ENCODE assay signal across 21 cellular contexts in the genomic region with DNA sequence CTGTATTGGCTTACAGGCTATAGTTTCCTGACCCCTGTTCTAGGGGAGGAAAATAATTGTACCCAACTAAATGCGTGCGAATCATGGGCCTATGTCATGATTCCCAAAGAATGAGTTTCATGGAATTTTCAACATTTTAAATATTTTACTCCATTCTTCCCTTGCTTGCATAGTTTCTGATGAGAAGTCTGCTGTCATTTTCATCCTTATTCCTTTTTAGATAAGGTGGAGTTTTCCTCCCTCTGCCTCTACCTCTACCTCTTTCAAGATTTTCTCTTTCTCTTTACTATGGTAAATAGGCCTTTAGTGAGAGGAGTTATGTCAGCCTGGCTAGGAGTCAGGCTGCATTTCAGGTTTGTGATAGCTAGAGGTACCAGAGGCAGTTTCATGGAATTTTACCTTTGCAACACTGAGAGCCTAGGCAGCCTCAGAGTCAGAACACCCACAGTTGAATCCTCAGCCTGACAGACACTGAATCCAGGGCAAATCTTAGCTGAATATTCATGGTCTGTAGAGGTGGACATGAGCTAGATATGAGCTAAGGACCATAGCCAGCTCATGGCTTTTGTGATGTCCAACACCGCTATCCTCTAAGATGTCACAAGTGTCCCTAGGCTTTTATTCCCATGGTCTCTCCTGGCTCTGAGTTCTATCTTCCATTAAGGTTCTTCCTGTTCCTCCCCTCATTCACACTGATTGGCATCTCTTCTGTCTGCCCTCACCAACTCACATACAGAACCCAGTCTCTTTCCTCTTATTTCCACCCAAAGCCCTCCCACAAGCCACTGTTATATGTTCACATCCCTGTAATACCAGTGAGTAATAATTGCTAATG. TPM values are rescaled to one million over a fixed set of nuclear protein-coding genes. Genes with fewer than 3 reads are reported as not detected.
"Had no signal": no experiment of that assay in that cellular context is flagged by ENCODE, and none has a peak within 500 bp of the region (broad histone marks: within the 10 kb centered on the region; RNA-seq: fewer than 3 reads in every experiment).

No MANE protein-coding gene starts in this region.

- H3K4me1 ChIP-seq: thyroid gland had no signal

- DNase-seq: dermis blood vessel endothelial cell; esophagus squamous epithelium; foreskin fibroblast; kidney; left cardiac atrium; left ventricle myocardium inferior; mesendoderm; naive B cell; occipital lobe; pancreas; right cardiac atrium; stimulated activated CD4-positive, alpha-beta T cell treated with anti-CD3 and anti-CD28 coated beads, Interleukin-4, amount 100 ng/mL, for 1 hour; stimulated activated CD8-positive, alpha-beta memory T cell treated with anti-CD3 and anti-CD28 coated beads, Interleukin-4, amount 100 ng/mL, for 48 hours; stimulated activated naive CD8-positive, alpha-beta T cell treated with anti-CD3 and anti-CD28 coated beads, Interleukin-15, Interleukin-2, amounts not matched to agents 100 U/mL and 50 U/mL, for 24 hours; thyroid gland had no signal

- H3K27me3 ChIP-seq: gastroesophageal sphincter, pancreas, suprapubic skin, thyroid gland had no signal

- ATAC-seq: gastroesophageal sphincter; left cardiac atrium; pancreas; right cardiac atrium; stimulated activated effector memory CD8-positive, alpha-beta T cell treated with anti-CD3 and anti-CD28 coated beads, Interleukin-12 subunit alpha, Interleukin-12 subunit beta, amount 100 ng/mL, for 72 hours; stimulated activated naive CD8-positive, alpha-beta T cell treated with anti-CD3 and anti-CD28 coated beads, Interleukin-15, Interleukin-2, amounts not matched to agents 100 U/mL and 50 U/mL, for 24 hours had no signal

- H3K27ac ChIP-seq: esophagus squamous epithelium, gastroesophageal sphincter, left ventricle myocardium inferior, pancreas, suprapubic skin, thyroid gland had no signal

- H3K4me3 ChIP-seq: esophagus squamous epithelium, gastroesophageal sphincter, left ventricle myocardium inferior, lung, suprapubic skin, thyroid gland had no signal

- H3K36me3 ChIP-seq: suprapubic skin, thyroid gland had no signal

- FAIRE-seq: kidney, pancreas, urothelium cell line had no signal

- H3K9me3 ChIP-seq: pancreas, thyroid gland had no signal

RNA-seq across cellular contexts. Expression of gene SERPINA4, which starts 57.0 kb away (rescaled TPM):
- total RNA-seq: dermis blood vessel endothelial cell, epithelial cell of proximal tubule, esophagus squamous epithelium, gastroesophageal sphincter, left cardiac atrium, left ventricle myocardium inferior, occipital lobe, right cardiac atrium, suprapubic skin, thyroid gland had no signal
- polyA plus RNA-seq: lung, right cardiac atrium had no signal
